In genomic region chr17:8997994-8998628, GRCh38 we compare ENCODE assay signal across 8 cellular contexts. TPM values are rescaled to one million over a fixed set of nuclear protein-coding genes. Genes with fewer than 3 reads are reported as not detected.
A peak's percentile ranks its signal among the peaks of the same experiment; 100 is the strongest.
DNase-seq lines count a peak whose midpoint lies in the region; ATAC-seq and TF ChIP-seq lines count a peak whose summit lies in the region.

No MANE protein-coding gene starts in this region.

- no peaks in the 10 kb centered on the region for H3K36me3 Mint-ChIP-seq in activated B cell treated with CpG ODN at 0.5 μM for 24 hours (ENCODE audit: low read depth)

- H3K9me3 Mint-ChIP-seq in activated B cell treated with CpG ODN at 0.5 μM for 24 hours, result no peaks in the 10 kb centered on the region

- H3K27me3 Mint-ChIP-seq in activated B cell treated with CpG ODN at 0.5 μM for 24 hours, result peaks cover 10% of the 10 kb centered on the region

- no peaks in the 10 kb centered on the region for H3K9me3 ChIP-seq in breast epithelium
- H3K9me3 ChIP-seq in right lobe of liver, result no peaks in the 10 kb centered on the region

- H3K27ac Mint-ChIP-seq in activated B cell treated with CpG ODN at 0.5 μM for 24 hours, result no peak overlapping the region

- intact Hi-C loops in activated B cell treated with CpG ODN at 0.5 μM for 24 hours (cut with micrococcal nuclease) (loop anchor here (1.0 to 10.0 kb wide), 6 partner anchors 81 to 613 kb away; partner anchors contain the start of genes MFSD6L and RPL26), breast epithelium (cut with DNase I; ENCODE audit: low total_unique reads) (no loop called here), right lobe of liver (cut with DNase I) (loop anchor here in 1 of 2 donors (10.0 kb wide), 2 partner anchors 297 to 527 kb away; no protein-coding TSS in a partner anchor)

- CTCF ChIA-PET in activated B cell treated with CpG ODN at 0.5 μM for 24 hours (lab: Charles Lee), result interaction anchor here (0.7 to 4.8 kb wide), 36 partner anchors 11 to 938 kb away, joined by 3 to 34 read pairs (median 4); partner anchors contain the start of genes MFSD6L and PIK3R5

- TF ChIP-seq POLR2A in NB4 (IDR thresholded peaks at IDR 0.05; ENCODE audit: extremely low read depth, insufficient read length), result no peak
- TF ChIP-seq POLR2A in breast epithelium (IDR thresholded peaks at IDR 0.05), result no peak
- TF ChIP-seq POLR2A in right lobe of liver (IDR thresholded peaks at IDR 0.05), result no peak

- peak; percentile 73 for TF ChIP-seq CTCF in NB4 (IDR thresholded peaks at IDR 0.05; ENCODE audit: low read depth, low read length)
- TF ChIP-seq CTCF in activated B cell treated with CpG ODN at 0.5 μM for 24 hours (IDR thresholded peaks at IDR 0.05), result peak; percentile 73
- TF ChIP-seq CTCF in breast epithelium (IDR thresholded peaks at IDR 0.05), result peak; percentile 59 to 67 (median 62)
- TF ChIP-seq CTCF in right lobe of liver (IDR thresholded peaks at IDR 0.05), result peak; percentile 77 to 92 (median 88)

- H3K4me1 ChIP-seq in breast epithelium, result peaks cover 0 to 5% of the 10 kb centered on the region in 2 donors
- H3K4me1 ChIP-seq in right lobe of liver, result peaks cover 0 to 7% (median 0%) of the 10 kb centered on the region in 4 donors

- WGBS in right lobe of liver (ENCODE audit: insufficient coverage, low coverage, low lambda C conversion rate, missing lambda C conversion rate), result 6% methylated on average over 9 of the region's 9 CpGs

- H3K4me3 ChIP-seq in NB4 (ENCODE audit: low read depth, low read length), result no peak overlapping the region
- H3K4me3 ChIP-seq in breast epithelium, result no peak overlapping the region
- no peak overlapping the region for H3K4me3 ChIP-seq in right lobe of liver

- no peak overlapping the region for H3K4me3 Mint-ChIP-seq in activated B cell treated with CpG ODN at 0.5 μM for 24 hours

- peaks cover 22% of the 10 kb centered on the region for H3K4me1 Mint-ChIP-seq in activated B cell treated with CpG ODN at 0.5 μM for 24 hours

- peak; percentile 74 for ATAC-seq in activated B cell treated with CpG ODN at 0.5 μM for 24 hours (ENCODE audit: low read depth)
- ATAC-seq in right lobe of liver, result peak; percentile 74 to 81 (median 79)
- ATAC-seq in HG03354 (IDR thresholded peaks at IDR 0.05; ENCODE audit: poor library complexity, severe bottlenecking, unreplicated experiment), result no peak

- POLR2A ChIA-PET in activated B cell treated with CpG ODN at 0.5 μM for 24 hours (lab: Charles Lee), result interaction anchor here (0.6 to 1.5 kb wide), 4 partner anchors 99 to 1253 kb away, joined by 4 to 7 read pairs (median 4); no protein-coding TSS in a partner anchor

- H3K27ac ChIP-seq in breast epithelium (no peak overlapping the region), right lobe of liver (no peak overlapping the region)

- H3K36me3 ChIP-seq in breast epithelium, result no peaks in the 10 kb centered on the region
- no peaks in the 10 kb centered on the region for H3K36me3 ChIP-seq in right lobe of liver

- peaks cover 0 to 9% of the 10 kb centered on the region in 2 donors for H3K27me3 ChIP-seq in breast epithelium
- no peaks in the 10 kb centered on the region for H3K27me3 ChIP-seq in right lobe of liver

- DNase-seq in SKM-1 treated with dmso at 0.1 percent for 144 hours (lab: John Stamatoyannopoulos, UW; ENCODE audit: unreplicated experiment) (peak; percentile 16), SKM-1 (lab: John Stamatoyannopoulos, UW; ENCODE audit: unreplicated experiment) (no peak), NB4 (ENCODE audit: low read depth) (peak; percentile 59), activated B cell treated with CpG ODN at 0.5 μM for 24 hours (peak; percentile 72), breast epithelium (ENCODE audit: low spot score in 2 of 2) (peak in 1 of 2 donors; percentile 60), right lobe of liver (peak; percentile 66 to 74 (median 69))
- DNase-seq in stimulated activated CD8-positive, alpha-beta memory T cell treated with anti-CD3 and anti-CD28 coated beads, Interleukin-4, amount 100 ng/mL, for 1 hour (ENCODE audit: low read depth in 2 of 2, low spot score in 1 of 2), result peak; percentile 59 to 66

RNA-seq across cellular contexts. Expression of gene NTN1, which starts 23.2 kb away (rescaled TPM):
- total RNA-seq in activated B cell treated with CpG ODN at 0.5 μM for 24 hours, result 1.0 and 1.1 TPM in 2 replicates
- total RNA-seq in breast epithelium, result 1 to 10 TPM; 2.2 to 3.7 (median 3.3) TPM
- 10 to 100 TPM in 2 of 6 experiments, 1 to 10 TPM in 4; 3.5 to 12.5 (median 8.5) TPM for total RNA-seq in right lobe of liver

RNA-seq across cellular contexts. Expression of gene PIK3R5, which starts 32.6 kb away (rescaled TPM):
- total RNA-seq in activated B cell treated with CpG ODN at 0.5 μM for 24 hours (31.0 and 34.2 TPM in 2 replicates), breast epithelium (10 to 100 TPM in 2 of 3 donors, 1 to 10 TPM in 1; 9.8 to 28.6 (median 12.3) TPM), right lobe of liver (1 to 10 TPM; 3.7 to 6.5 (median 5.0) TPM)
